3 cellular contexts compared by ENCODE assay signal in the genomic region with DNA sequence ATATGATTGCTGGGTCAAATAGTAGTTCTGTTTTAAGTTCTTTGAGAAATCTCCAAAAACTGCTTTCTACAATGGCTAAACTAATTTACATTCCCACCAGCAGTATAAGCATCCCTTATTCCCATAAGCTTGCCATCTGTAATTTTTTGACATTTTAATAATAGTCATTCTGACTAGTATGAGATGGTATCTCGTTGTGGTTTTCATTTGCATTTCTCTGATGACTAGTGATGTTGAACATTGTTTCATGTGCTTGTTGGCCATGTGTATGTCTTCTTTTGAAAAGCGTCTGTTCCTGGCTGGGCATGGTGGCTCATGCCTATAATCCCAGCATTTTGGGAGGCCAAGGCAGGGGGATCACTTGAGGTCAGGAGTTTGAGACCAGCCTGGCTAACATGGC. TPM values are rescaled to one million over a fixed set of nuclear protein-coding genes. Genes with fewer than 3 reads are reported as not detected.
"Had no signal": no experiment of that assay in that cellular context is flagged by ENCODE, and none has a peak within 500 bp of the region (broad histone marks: within the 10 kb centered on the region; RNA-seq: fewer than 3 reads in every experiment).

No MANE protein-coding gene starts in this region.

RNA-seq across cellular contexts. Expression of a gene that starts 21.2 kb away (rescaled TPM):
- total RNA-seq: GM23248, H7, IMR-90 had no signal
- polyA plus RNA-seq: GM23248, IMR-90 had no signal
